10 cellular contexts compared by ENCODE assay signal in genomic region chr6:130037207-130037811, GRCh38. TPM values are rescaled to one million over a fixed set of nuclear protein-coding genes. Genes with fewer than 3 reads are reported as not detected.
A peak's percentile ranks its signal among the peaks of the same experiment; 100 is the strongest.
DNase-seq lines count a peak whose midpoint lies in the region; ATAC-seq, FAIRE-seq and TF ChIP-seq lines count a peak whose summit lies in the region.
"Had no signal": no experiment of that assay in that cellular context is flagged by ENCODE, and none has a peak within 500 bp of the region (broad histone marks: within the 10 kb centered on the region; RNA-seq: fewer than 3 reads in every experiment).

No MANE protein-coding gene starts in this region.

- CTCF ChIA-PET in MCF 10A (lab: Yijun Ruan, JAX) = interaction anchor here (0.5 to 2.2 kb wide), 10 partner anchors 10 to 850 kb away, joined by 3 to 14 read pairs (median 4); no protein-coding TSS in a partner anchor

- no peak overlapping the region for H3K4me3 Mint-ChIP-seq in MCF 10A (ENCODE audit: unreplicated experiment)
- H3K4me3 Mint-ChIP-seq in nephron progenitor cell = no peak overlapping the region
- H3K4me3 Mint-ChIP-seq in T-helper 2 cell treated with Interferon-gamma antibody and Interleukin-4, amounts not matched to agents 5 μg/mL and 100 μg/mL, for 36 hours = no peak overlapping the region

- POLR2A ChIA-PET in MCF 10A (lab: Yijun Ruan, JAX) = interaction anchor here (0.6 kb wide), 1 partner anchor 10 kb away, joined by 5 read pairs; no protein-coding TSS in a partner anchor

- H3K4me2 ChIP-seq in KMS-11 = no peak overlapping the region; the same call in 1 of the 2 replicates

- intact Hi-C loops in MCF 10A (cut with micrococcal nuclease) = loop anchor here (1.0 to 2.0 kb wide), 3 partner anchors 245 to 806 kb away; no protein-coding TSS in a partner anchor

- no peaks in the 10 kb centered on the region for H3K27me3 ChIP-seq in KMS-11 (ENCODE audit: insufficient read depth, low read depth)

- no peaks in the 10 kb centered on the region for H4K20me1 ChIP-seq in KMS-11 (ENCODE audit: insufficient read depth)

- H3K4me1 Mint-ChIP-seq in MCF 10A (ENCODE audit: insufficient read depth, unreplicated experiment) (peaks cover 7% of the 10 kb centered on the region), nephron progenitor cell (peaks cover 21% of the 10 kb centered on the region)
- H3K4me1 Mint-ChIP-seq in T-helper 2 cell treated with Interferon-gamma antibody and Interleukin-4, amounts not matched to agents 5 μg/mL and 100 μg/mL, for 36 hours (ENCODE audit: low read depth) = peaks cover 32% of the 10 kb centered on the region

- TF ChIP-seq CTCF in KMS-11 (conservative IDR thresholded peaks at IDR 0.05; ENCODE audit: low read depth, low read length) = peak; percentile 75
- TF ChIP-seq CTCF in MCF 10A (IDR thresholded peaks at IDR 0.05; ENCODE audit: unreplicated experiment) = peak; percentile 47
- peak; percentile 56 for TF ChIP-seq CTCF in nephron progenitor cell (IDR thresholded peaks at IDR 0.05)

- no peak for FAIRE-seq in GM12891 (lab: Jason Lieb, UNC)

- H3K4me3 ChIP-seq in KMS-11 (IDR thresholded peaks at IDR 0.05; ENCODE audit: insufficient read depth, low read depth, low read length) = no peak overlapping the region

- H3K27me3 Mint-ChIP-seq in MCF 10A (ENCODE audit: insufficient read depth, unreplicated experiment) (no peaks in the 10 kb centered on the region), nephron progenitor cell (ENCODE audit: low read depth, poor library complexity) (no peaks in the 10 kb centered on the region)
- H3K27me3 Mint-ChIP-seq in T-helper 2 cell treated with Interferon-gamma antibody and Interleukin-4, amounts not matched to agents 5 μg/mL and 100 μg/mL, for 36 hours (ENCODE audit: low read depth) = peaks cover 3% of the 10 kb centered on the region

- H3K36me3 Mint-ChIP-seq in MCF 10A (ENCODE audit: insufficient read depth, unreplicated experiment) (no peaks in the 10 kb centered on the region), nephron progenitor cell (ENCODE audit: low read depth) (peaks cover 36% of the 10 kb centered on the region)
- peaks cover 20% of the 10 kb centered on the region for H3K36me3 Mint-ChIP-seq in T-helper 2 cell treated with Interferon-gamma antibody and Interleukin-4, amounts not matched to agents 5 μg/mL and 100 μg/mL, for 36 hours (ENCODE audit: low read depth)

- H3K27ac Mint-ChIP-seq in MCF 10A (ENCODE audit: low read depth, unreplicated experiment) = no peak overlapping the region
- H3K27ac Mint-ChIP-seq in nephron progenitor cell = no peak overlapping the region
- H3K27ac Mint-ChIP-seq in T-helper 2 cell treated with Interferon-gamma antibody and Interleukin-4, amounts not matched to agents 5 μg/mL and 100 μg/mL, for 36 hours = no peak overlapping the region

- DNase-seq in DMS53 treated with DMSO at 0.1 percent for 48 hours (lab: John Stamatoyannopoulos, UW; ENCODE audit: unreplicated experiment) (peak; percentile 1), MCF 10A (ENCODE audit: unreplicated experiment) (peak; percentile 28), nephron progenitor cell (no peak), GM12891 (ENCODE audit: insufficient read length, low spot score) (no peak)
- no peak for DNase-seq in T-helper 2 cell treated with Interferon-gamma antibody and Interleukin-4, amounts not matched to agents 5 μg/mL and 100 μg/mL, for 36 hours (ENCODE audit: low spot score)
- DNase-seq: activated CD4-positive, CD25-positive, alpha-beta regulatory T cell treated with anti-CD3 and anti-CD28 coated beads, Interleukin-2, amount 50 U/mL, for 72 hours; foreskin melanocyte had no signal

- no peaks in the 10 kb centered on the region for H3K79me2 ChIP-seq in KMS-11 (ENCODE audit: insufficient read depth, low read depth)

- H3K4me1 ChIP-seq in KMS-11 (ENCODE audit: low read depth, poor library complexity, severe bottlenecking) = peaks cover 49% of the 10 kb centered on the region

- no peak overlapping the region for H2AFZ ChIP-seq in KMS-11 (ENCODE audit: low read depth)

- no peaks in the 10 kb centered on the region for H3K9me3 Mint-ChIP-seq in MCF 10A (ENCODE audit: unreplicated experiment)
- peaks cover 3% of the 10 kb centered on the region for H3K9me3 Mint-ChIP-seq in nephron progenitor cell
- no peaks in the 10 kb centered on the region for H3K9me3 Mint-ChIP-seq in T-helper 2 cell treated with Interferon-gamma antibody and Interleukin-4, amounts not matched to agents 5 μg/mL and 100 μg/mL, for 36 hours

- ATAC-seq in HG03571 (IDR thresholded peaks at IDR 0.05; ENCODE audit: unreplicated experiment) = no peak
- ATAC-seq in HG03521 (IDR thresholded peaks at IDR 0.05; ENCODE audit: unreplicated experiment) = no peak

- BruUV-seq in MCF 10A (replicated peaks; lab: Mats Ljungman, UMichigan) = no TSS peak

- TF ChIP-seq POLR2A in GM12891 (IDR thresholded peaks at IDR 0.05; ENCODE audit: low read depth, low read length) = no peak

- no peaks in the 10 kb centered on the region for H3K36me3 ChIP-seq in KMS-11 (ENCODE audit: insufficient read depth)

- H3K9ac ChIP-seq in KMS-11 = no peak overlapping the region

- H3K27ac ChIP-seq in KMS-11 = no peak overlapping the region

TF ChIP-seq in GM12891, 5 proteins besides CTCF, POLR2A, EP300 and RAD21:
- TF ChIP-seq SPI1 (IDR thresholded peaks at IDR 0.05; ENCODE audit: low read depth, low read length) (no peak), POLR2AphosphoS5 (IDR thresholded peaks at IDR 0.05; ENCODE audit: low read depth, low read length) (no peak), PAX5 (IDR thresholded peaks at IDR 0.05; ENCODE audit: insufficient read depth, low read length, severe bottlenecking) (no peak), POU2F2 (IDR thresholded peaks at IDR 0.05; ENCODE audit: low read depth, low read length) (no peak), TAF1 (IDR thresholded peaks at IDR 0.05; ENCODE audit: low read depth, low read length) (no peak)

RNA-seq across cellular contexts. Expression of gene L3MBTL3, which starts 18.9 kb away (rescaled TPM):
- 5.2 and 11.7 TPM in 2 replicates for total RNA-seq in MCF 10A (2022)
- polyA plus RNA-seq in GM12891 (2012; ENCODE audit: low read depth, missing spikeins) = 4.6 TPM

Comparison
In these comparisons a context has a peak if more than half of its experiments do, and no peak if none do; other contexts are left out.
1. DNase-seq: peak in DMS53 treated with DMSO at 0.1 percent for 48 hours (single experiment) and MCF 10A (single experiment); none in nephron progenitor cell (single experiment), T-helper 2 cell treated with Interferon-gamma antibody and Interleukin-4, amounts not matched to agents 5 μg/mL and 100 μg/mL, for 36 hours (single experiment) and GM12891 (single experiment).
2. Peak in every context shown above with its lines, with median percentiles within 50 percentile points of each other: CTCF ChIP-seq.